ENCODE assay signal across 11 cellular contexts in the genomic region with DNA sequence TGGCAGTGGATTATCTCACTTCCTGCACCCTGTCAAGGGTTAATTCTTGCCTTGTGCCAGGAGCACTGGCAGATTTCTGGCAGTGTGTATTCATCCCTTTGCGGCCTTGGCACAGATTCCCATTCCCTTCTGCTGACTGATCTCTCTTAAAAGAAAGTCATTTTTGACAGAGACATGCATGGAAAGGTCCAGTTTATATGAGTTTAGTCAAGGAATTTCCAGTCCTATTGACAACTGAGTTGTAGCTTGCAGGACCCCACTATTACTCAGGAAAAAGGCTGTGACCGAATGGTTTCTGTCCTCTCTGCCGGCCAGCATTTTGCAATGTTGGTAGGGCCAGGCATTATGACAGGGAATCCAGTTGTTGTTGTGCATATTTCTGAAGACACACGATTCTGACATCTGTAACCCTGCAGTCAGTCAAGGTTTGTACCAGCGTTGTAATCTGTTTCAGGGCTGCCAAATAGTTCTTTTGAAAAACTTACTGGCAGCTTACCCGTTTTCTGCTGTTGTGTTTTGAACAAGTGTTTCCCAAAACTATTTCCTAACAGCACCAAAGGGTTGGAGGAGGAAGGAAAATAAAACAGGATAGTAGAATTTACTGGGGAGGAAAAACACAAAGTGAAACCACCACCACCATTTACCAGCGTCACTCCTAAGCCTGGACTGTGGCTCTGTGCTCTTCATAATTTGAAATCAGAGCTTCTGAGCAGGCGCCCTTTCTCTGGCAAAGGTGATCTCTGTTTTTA.
DNase-seq lines count a peak whose midpoint lies in the region; ATAC-seq and TF ChIP-seq lines count a peak whose summit lies in the region.
"Had no signal": no experiment of that assay in that cellular context is flagged by ENCODE, and none has a peak within 500 bp of the region (broad histone marks: within the 10 kb centered on the region; RNA-seq: fewer than 3 reads in every experiment).

No MANE protein-coding gene starts in this region.

- H3K27me3 Mint-ChIP-seq in osteocyte (ENCODE audit: unreplicated experiment): no peaks in the 10 kb centered on the region
- no peaks in the 10 kb centered on the region for H3K27me3 Mint-ChIP-seq in CD4-positive, alpha-beta T cell

- DNase-seq in AG10803 (ENCODE audit: low read depth): peak; percentile 92
- no peak for DNase-seq in SJCRH30
- peak; percentile 86 for DNase-seq in fibroblast of mammary gland (ENCODE audit: low read depth)
- no peak for DNase-seq in osteocyte (ENCODE audit: extremely low spot score, unreplicated experiment)
- no peak for DNase-seq in NCI-H510A (lab: John Stamatoyannopoulos, UW)
- no peak for DNase-seq in NCI-H1417 (lab: John Stamatoyannopoulos, UW)
- DNase-seq in CD4-positive, alpha-beta T cell: no peak
- DNase-seq in SHP77 treated with DMSO at 0.1 percent for 48 hours (lab: John Stamatoyannopoulos, UW): no peak
- DNase-seq: Caco-2; NK-92 treated with Interleukin-12 subunit alpha and Interleukin-12 subunit beta, amount 100 ng/mL, for 24 hours had no signal

- TF ChIP-seq CTCF in AG10803 (conservative IDR thresholded peaks at IDR 0.05; ENCODE audit: low read length): no peak
- TF ChIP-seq CTCF in fibroblast of mammary gland (conservative IDR thresholded peaks at IDR 0.05; ENCODE audit: control insufficient read depth, insufficient read depth, low read depth, low read length): no peak
- no peak for TF ChIP-seq CTCF in osteocyte (IDR thresholded peaks at IDR 0.05)
- TF ChIP-seq CTCF in CD4-positive, alpha-beta T cell (IDR thresholded peaks at IDR 0.05): no peak

- POLR2A ChIA-PET in CD4-positive, alpha-beta T cell (lab: Charles Lee): no interaction called here

- no peaks in the 10 kb centered on the region for H3K36me3 ChIP-seq in SJCRH30

- ATAC-seq in CD4-positive, alpha-beta T cell (ENCODE audit: poor library complexity): no peak
- ATAC-seq: activated naive CD4-positive, alpha-beta T cell treated with anti-CD3 and anti-CD28 coated beads, Interleukin-2, amount 50 U/mL, for 72 hours had no signal

- intact Hi-C loops in CD4-positive, alpha-beta T cell (cut with DNase I, micrococcal nuclease): no loop called here

- H3K9me3 Mint-ChIP-seq in osteocyte (ENCODE audit: unreplicated experiment): no peaks in the 10 kb centered on the region
- H3K9me3 Mint-ChIP-seq in CD4-positive, alpha-beta T cell: no peaks in the 10 kb centered on the region

- peaks cover 23% of the 10 kb centered on the region for H3K4me1 Mint-ChIP-seq in osteocyte (ENCODE audit: unreplicated experiment)
- H3K4me1 Mint-ChIP-seq in CD4-positive, alpha-beta T cell (ENCODE audit: low read depth): no peaks in the 10 kb centered on the region

- CTCF ChIA-PET in CD4-positive, alpha-beta T cell (lab: Charles Lee): no interaction called here

- peak overlapping the region; percentile 15 for H3K27ac ChIP-seq in SJCRH30
- no peak overlapping the region for H3K27ac ChIP-seq in CD4-positive, alpha-beta T cell (ENCODE audit: low read depth, low read length)

- H3K4me3 ChIP-seq in AG10803 (ENCODE audit: low read length): peak overlapping the region; percentile 36
- 0 out of 2 replicates have a peak overlapping the region, but pooled peaks have one; percentile 4 for H3K4me3 ChIP-seq in SJCRH30
- no peak overlapping the region for H3K4me3 ChIP-seq in fibroblast of mammary gland (ENCODE audit: control insufficient read depth, low read depth, low read length)

- H3K36me3 Mint-ChIP-seq in osteocyte (ENCODE audit: unreplicated experiment): no peaks in the 10 kb centered on the region
- no peaks in the 10 kb centered on the region for H3K36me3 Mint-ChIP-seq in CD4-positive, alpha-beta T cell (ENCODE audit: low read depth)
- H3K36me3 Mint-ChIP-seq: activated naive CD4-positive, alpha-beta T cell treated with anti-CD3 and anti-CD28 coated beads, Interleukin-2, amount 50 U/mL, for 72 hours had no signal

- peak overlapping the region; percentile 33 for H3K27ac Mint-ChIP-seq in osteocyte (ENCODE audit: unreplicated experiment)
- no peak overlapping the region for H3K27ac Mint-ChIP-seq in CD4-positive, alpha-beta T cell
- H3K27ac Mint-ChIP-seq: activated naive CD4-positive, alpha-beta T cell treated with anti-CD3 and anti-CD28 coated beads, Interleukin-2, amount 50 U/mL, for 72 hours had no signal

- H3K4me3 Mint-ChIP-seq in osteocyte (ENCODE audit: unreplicated experiment): no peak overlapping the region
- no peak overlapping the region for H3K4me3 Mint-ChIP-seq in CD4-positive, alpha-beta T cell

- H3K27me3 ChIP-seq in SJCRH30: no peaks in the 10 kb centered on the region
- H3K27me3 ChIP-seq in CD4-positive, alpha-beta T cell (ENCODE audit: control insufficient read depth, insufficient read depth, low read length): no peaks in the 10 kb centered on the region

- H3K9me3 ChIP-seq in SJCRH30 (replicated peaks): no peaks in the 10 kb centered on the region
- no peaks in the 10 kb centered on the region for H3K9me3 ChIP-seq in CD4-positive, alpha-beta T cell (ENCODE audit: control insufficient read depth, low read length)
- H3K9me3 ChIP-seq: Caco-2 had no signal

- peaks cover 22% of the 10 kb centered on the region for H3K4me1 ChIP-seq in SJCRH30
- H3K4me1 ChIP-seq: Caco-2 had no signal

Comparison
In these comparisons a context has a peak if more than half of its experiments do, and no peak if none do; other contexts are left out.
1. DNase-seq: peak in AG10803 (single experiment) and fibroblast of mammary gland (single experiment); none in SJCRH30 (0 of 2), osteocyte (single experiment), NCI-H510A (single experiment), NCI-H1417 (0 of 3), CD4-positive, alpha-beta T cell (0 of 10) and SHP77 treated with DMSO at 0.1 percent for 48 hours (single experiment).